14 cellular contexts compared by ENCODE assay signal in the genomic region with DNA sequence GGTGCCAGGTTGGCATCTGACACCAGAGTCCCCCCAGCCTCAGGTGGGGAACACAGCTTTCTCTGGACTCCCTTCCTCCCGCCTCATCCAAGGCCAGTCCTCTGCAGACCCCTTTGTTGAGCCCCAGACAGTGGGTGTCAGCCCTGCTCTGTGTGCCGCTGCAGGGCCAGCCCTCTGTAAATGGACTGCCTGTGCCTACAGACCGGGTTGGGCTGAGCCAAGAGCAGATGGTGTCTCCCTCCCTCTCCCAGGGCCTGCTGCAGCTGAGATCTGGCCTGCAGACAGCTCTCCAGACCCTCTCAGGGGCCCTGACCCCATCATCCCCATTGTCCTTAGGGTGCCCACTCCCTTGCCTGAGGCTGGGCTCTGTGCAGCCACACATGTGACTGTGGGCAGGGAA.
DNase-seq lines count a peak whose midpoint lies in the region; TF ChIP-seq lines count a peak whose summit lies in the region.
"Had no signal": no experiment of that assay in that cellular context is flagged by ENCODE, and none has a peak within 500 bp of the region (broad histone marks: within the 10 kb centered on the region; RNA-seq: fewer than 3 reads in every experiment).

No MANE protein-coding gene starts in this region.

- H3K4me3 ChIP-seq in HEK293 (ENCODE audit: low read depth, low read length) (no peak overlapping the region), stomach (no peak overlapping the region)

- TF ChIP-seq EP300 in stomach (IDR thresholded peaks at IDR 0.05) = no peak

- TF ChIP-seq CTCF in HEK293 (tag by site-specific recombination; IDR thresholded peaks at IDR 0.05) (no peak), nephron (IDR thresholded peaks at IDR 0.05; ENCODE audit: unreplicated experiment in 3 of 3) (no peak), stomach (IDR thresholded peaks at IDR 0.05) (no peak)

- no peak for TF ChIP-seq POLR2A in stomach (IDR thresholded peaks at IDR 0.05)

- CTCF ChIA-PET in HEK293 (lab: Yijun Ruan, JAX) = interaction anchor here (0.6 kb wide), 1 partner anchor 20 kb away, joined by 4 read pairs; no protein-coding TSS in a partner anchor

- H3K36me3 ChIP-seq in HEK293 (ENCODE audit: control insufficient read depth in 2 of 2, insufficient read depth in 1 of 2, low read length in 2 of 2) (no peaks in the 10 kb centered on the region), stomach (no peaks in the 10 kb centered on the region)

- no peaks in the 10 kb centered on the region for H3K9me3 Mint-ChIP-seq in nephron
- H3K9me3 Mint-ChIP-seq: CD4-positive, alpha-beta T cell; WTC11 had no signal

- peaks cover 18% of the 10 kb centered on the region for H3K4me1 ChIP-seq in HEK293 (ENCODE audit: control insufficient read depth, insufficient read depth, low read length)
- H3K4me1 ChIP-seq in stomach = peaks cover 13 to 49% (median 25%) of the 10 kb centered on the region in 4 donors

- H3K4me3 Mint-ChIP-seq in nephron = no peak overlapping the region
- H3K4me3 Mint-ChIP-seq: CD4-positive, alpha-beta T cell; WTC11 had no signal

- peaks cover 86% of the 10 kb centered on the region for H3K4me1 Mint-ChIP-seq in nephron

- intact Hi-C loops in stomach (cut with DNase I; ENCODE audit: low total_unique reads) = no loop called here

- no peaks in the 10 kb centered on the region for H3K36me3 Mint-ChIP-seq in nephron (ENCODE audit: low read depth)
- H3K36me3 Mint-ChIP-seq: WTC11 had no signal

- POLR2A ChIA-PET in HEK293 (lab: Yijun Ruan, JAX) = no interaction called here

- 77 to 88% (median 80%) methylated on average over 2 to 3 of the region's 3 CpGs; no CpG with 5 or more reads in 1 of the 5 donors for WGBS in stomach, 5 donors

- peaks cover 24% of the 10 kb centered on the region for H3K27me3 Mint-ChIP-seq in nephron (ENCODE audit: low read depth)
- H3K27me3 Mint-ChIP-seq: CD4-positive, alpha-beta T cell had no signal

- H3K27me3 ChIP-seq in stomach = no peaks in the 10 kb centered on the region

- no peaks in the 10 kb centered on the region for H3K9me3 ChIP-seq in HEK293 (ENCODE audit: control insufficient read depth, insufficient read depth, low read depth, low read length)
- H3K9me3 ChIP-seq in stomach = no peaks in the 10 kb centered on the region

- DNase-seq in DMS 273 (lab: John Stamatoyannopoulos, UW; ENCODE audit: unreplicated experiment) (peak; percentile 85), SHP77 (lab: John Stamatoyannopoulos, UW) (peak; percentile 46 to 48), stomach (no peak), NK-92 (lab: John Stamatoyannopoulos, UW; ENCODE audit: unreplicated experiment) (no peak), NCI-H187 treated with DMSO at 0.1 percent for 48 hours (lab: John Stamatoyannopoulos, UW) (no peak)
- DNase-seq in stimulated activated CD4-positive, alpha-beta T cell treated with anti-CD3 and anti-CD28 coated beads, Interleukin-2, amount 100 ng/mL, for 48 hours = no peak
- DNase-seq: activated gamma-delta T cell treated with Interleukin-2 at 50 U/mL for 16 hours; CD4-positive, alpha-beta T cell; hypothalamus; PC-3; stimulated activated CD4-positive, alpha-beta T cell treated with anti-CD3 and anti-CD28 coated beads, Interleukin-15, amount 100 ng/mL, for 24 hours had no signal

- H3K27ac Mint-ChIP-seq in nephron = peak overlapping the region in 2 of 3 experiments; percentile 27 to 45
- H3K27ac Mint-ChIP-seq: CD4-positive, alpha-beta T cell; WTC11 had no signal

- H3K27ac ChIP-seq in HEK293 (ENCODE audit: extremely low read depth, low read depth, low read length) (no peak overlapping the region), stomach (peak overlapping the region in 2 of 5 donors; percentile 44 to 76)

TF ChIP-seq in HEK293, 187 proteins besides CTCF, POLR2A, EP300 and RAD21:
- TF ChIP-seq ZNF449 (tag by site-specific recombination; IDR thresholded peaks at IDR 0.05) = peak; percentile 88
- TF ChIP-seq OSR2 (tag by site-specific recombination; IDR thresholded peaks at IDR 0.05) = no peak

Comparison
In these comparisons a context has a peak if more than half of its experiments do, and no peak if none do; other contexts are left out.
1. DNase-seq: peak in DMS 273 (single experiment) and SHP77 (2 of 2); none in stomach (single experiment), NK-92 (single experiment), stimulated activated CD4-positive, alpha-beta T cell treated with anti-CD3 and anti-CD28 coated beads, Interleukin-2, amount 100 ng/mL, for 48 hours (0 of 2) and NCI-H187 treated with DMSO at 0.1 percent for 48 hours (single experiment).